In genomic region chr4:165763640-165764039, GRCh38 we compare ENCODE assay signal across 1 cellular context.
A peak's percentile ranks its signal among the peaks of the same experiment; 100 is the strongest.
TF ChIP-seq lines count a peak whose summit lies in the region.

No MANE protein-coding gene starts in this region.

TF ChIP-seq in endothelial cell of umbilical vein, 7 proteins besides CTCF, POLR2A, EP300 and RAD21 (continued from another document):
- TF ChIP-seq MAX (IDR thresholded peaks at IDR 0.05; ENCODE audit: insufficient read depth, insufficient read length) (no peak), MYC (IDR thresholded peaks at IDR 0.05; ENCODE audit: low read depth, low read length) (no peak), FOS (IDR thresholded peaks at IDR 0.05; ENCODE audit: borderline replicate concordance, insufficient read depth, low read length) (peak; percentile 27), GATA2 (IDR thresholded peaks at IDR 0.05; ENCODE audit: insufficient read depth, insufficient read length, low read depth, low read length) (peak; percentile 82), POLR2AphosphoS5 (IDR thresholded peaks at IDR 0.05; ENCODE audit: insufficient read depth, low read depth, low read length) (peak; percentile 43), JUN (IDR thresholded peaks at IDR 0.05; ENCODE audit: borderline replicate concordance, insufficient read depth, insufficient read length, low read depth) (no peak)
